In the genomic region with DNA sequence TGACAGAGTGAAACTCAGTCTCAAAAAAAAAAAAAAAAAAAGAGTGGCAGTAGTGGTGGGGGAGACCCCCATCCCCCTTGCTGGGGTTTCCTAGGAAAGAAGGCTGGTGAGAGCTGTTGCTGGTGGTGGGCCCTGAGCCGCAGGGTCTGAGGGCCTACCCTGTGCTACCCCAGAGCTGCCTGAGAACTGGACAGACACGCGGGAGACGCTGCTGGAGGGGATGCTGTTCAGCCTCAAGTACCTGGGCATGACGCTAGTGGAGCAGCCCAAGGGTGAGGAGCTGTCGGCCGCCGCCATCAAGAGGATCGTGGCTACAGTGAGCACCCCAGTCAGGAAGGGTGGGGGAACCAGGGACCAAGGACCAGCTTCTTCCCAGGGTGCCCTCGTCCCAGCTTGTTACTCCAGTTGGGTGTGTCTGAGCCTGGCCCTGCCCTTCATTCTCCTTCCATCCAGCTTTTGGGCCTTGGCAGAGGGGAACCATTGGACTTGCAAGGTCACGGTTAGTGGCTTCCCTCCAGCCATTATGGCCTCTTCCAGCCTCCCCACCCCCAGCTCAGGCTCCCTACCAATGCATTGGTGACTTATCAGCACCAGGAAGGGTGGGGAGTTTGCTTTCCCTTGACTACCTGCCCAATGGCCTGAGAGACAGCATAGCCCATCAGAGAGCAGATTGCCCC, we compare ENCODE assay signal across 1 cellular context.
TF ChIP-seq lines count a peak whose summit lies in the region.

No MANE protein-coding gene starts in this region.

TF ChIP-seq in H1, 55 proteins besides CTCF, POLR2A, EP300 and RAD21:
- TF ChIP-seq POLR2AphosphoS5 (IDR thresholded peaks at IDR 0.05; ENCODE audit: low read depth, low read length): no peak
- TF ChIP-seq, protein P1, sequence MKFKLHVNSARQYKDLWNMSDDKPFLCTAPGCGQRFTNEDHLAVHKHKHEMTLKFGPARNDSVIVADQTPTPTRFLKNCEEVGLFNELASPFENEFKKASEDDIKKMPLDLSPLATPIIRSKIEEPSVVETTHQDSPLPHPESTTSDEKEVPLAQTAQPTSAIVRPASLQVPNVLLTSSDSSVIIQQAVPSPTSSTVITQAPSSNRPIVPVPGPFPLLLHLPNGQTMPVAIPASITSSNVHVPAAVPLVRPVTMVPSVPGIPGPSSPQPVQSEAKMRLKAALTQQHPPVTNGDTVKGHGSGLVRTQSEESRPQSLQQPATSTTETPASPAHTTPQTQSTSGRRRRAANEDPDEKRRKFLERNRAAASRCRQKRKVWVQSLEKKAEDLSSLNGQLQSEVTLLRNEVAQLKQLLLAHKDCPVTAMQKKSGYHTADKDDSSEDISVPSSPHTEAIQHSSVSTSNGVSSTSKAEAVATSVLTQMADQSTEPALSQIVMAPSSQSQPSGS (IDR thresholded peaks at IDR 0.05; ENCODE audit: low read length): no peak
- TF ChIP-seq CHD2 (IDR thresholded peaks at IDR 0.05; ENCODE audit: low read length): no peak
- no peak for TF ChIP-seq KDM4A (IDR thresholded peaks at IDR 0.05; ENCODE audit: low read depth, low read length, severe bottlenecking)
- no peak for TF ChIP-seq PHF8 (conservative IDR thresholded peaks at IDR 0.05; ENCODE audit: low read depth, low read length)
- no peak for TF ChIP-seq POU5F1 (IDR thresholded peaks at IDR 0.05; ENCODE audit: low read depth, low read length)
